Comparison of ENCODE assay signal across 13 cellular contexts in genomic region chr16:3052571-3053329, GRCh38. TPM values are rescaled to one million over a fixed set of nuclear protein-coding genes. Genes with fewer than 3 reads are reported as not detected.
DNase-seq lines count a peak whose midpoint lies in the region; ATAC-seq, FAIRE-seq and TF ChIP-seq lines count a peak whose summit lies in the region.
"Not testable (repeated sequence)": the region's sequence is repeated elsewhere in the genome, so short reads cannot be mapped to it uniquely, and the experiment has no call there.
"Had no signal": no experiment of that assay in that cellular context is flagged by ENCODE, and none has a peak within 500 bp of the region (broad histone marks: within the 10 kb centered on the region; RNA-seq: fewer than 3 reads in every experiment).

No MANE protein-coding gene starts in this region.

- not testable (repeated sequence) for H3K36me3 ChIP-seq in HepG2 (replicated peaks in 1 of 2; ENCODE audit: control insufficient read depth in 1 of 2, insufficient read depth in 2 of 2, low read length in 2 of 2); upper lobe of left lung

- not testable (repeated sequence) for H3K9ac ChIP-seq in HepG2 (ENCODE audit: insufficient read depth, low read depth, low read length)

- intact Hi-C loops in Calu3 (cut with micrococcal nuclease; ENCODE audit: unreplicated experiment); HepG2 (cut with micrococcal nuclease; ENCODE audit: unreplicated experiment): not testable (repeated sequence)

- H4K20me1 ChIP-seq in HepG2 (ENCODE audit: insufficient read depth, low read length) = not testable (repeated sequence)

- not testable (repeated sequence) for H2AFZ ChIP-seq in HepG2 (ENCODE audit: low read length)

- DNase-seq in Calu3; T-helper 17 cell; activated naive CD8-positive, alpha-beta T cell treated with anti-CD3 and anti-CD28 coated beads, Interleukin-2, amount 50 U/mL, for 24 hours; HepG2 (ENCODE audit: low spot score); upper lobe of left lung: not testable (repeated sequence)
- DNase-seq in activated CD8-positive, alpha-beta memory T cell treated with anti-CD3 and anti-CD28 coated beads for 24 hours = peak; percentile 70

- not testable (repeated sequence) for H3K4me2 ChIP-seq in HepG2 (ENCODE audit: low read depth, low read length)

- not testable (repeated sequence) for H3K4me3 ChIP-seq in HepG2 (replicated peaks in 1 of 3; ENCODE audit: insufficient read depth in 1 of 3, low read depth in 2 of 3, low read length in 3 of 3); upper lobe of left lung

- not testable (repeated sequence) for H3K4me1 Mint-ChIP-seq in Calu3 (ENCODE audit: low read depth, unreplicated experiment)
- peaks cover 29% of the 10 kb centered on the region for H3K4me1 Mint-ChIP-seq in T-helper 17 cell
- H3K4me1 Mint-ChIP-seq in activated naive CD8-positive, alpha-beta T cell treated with anti-CD3 and anti-CD28 coated beads, Interleukin-2, amount 50 U/mL, for 24 hours = peaks cover 38% of the 10 kb centered on the region

- not testable (repeated sequence) for BruUV-seq in Calu3 (replicated peaks; lab: Mats Ljungman, UMichigan); HepG2 (replicated peaks; lab: Mats Ljungman, UMichigan)

- POLR2A ChIA-PET in HepG2 (lab: Yijun Ruan, JAX) = not testable (repeated sequence)

- H3K4me1 ChIP-seq in HepG2 (ENCODE audit: insufficient read depth, low read length) = not testable (repeated sequence)
- peaks cover 4 to 28% (median 7%) of the 10 kb centered on the region in 4 donors for H3K4me1 ChIP-seq in upper lobe of left lung

- CTCF ChIA-PET in Calu3 (lab: Charles Lee); HepG2 (lab: Yijun Ruan, JAX; ENCODE audit: low intra/inter-chr PET ratio, low total read pairs): not testable (repeated sequence)

- peaks cover 21% of the 10 kb centered on the region for H3K36me3 Mint-ChIP-seq in Calu3 (ENCODE audit: insufficient read depth, unreplicated experiment)
- not testable (repeated sequence) for H3K36me3 Mint-ChIP-seq in T-helper 17 cell (ENCODE audit: low read depth); activated naive CD8-positive, alpha-beta T cell treated with anti-CD3 and anti-CD28 coated beads, Interleukin-2, amount 50 U/mL, for 24 hours (ENCODE audit: low read depth)

- not testable (repeated sequence) for H3K79me2 ChIP-seq in HepG2 (ENCODE audit: insufficient read depth, low read length)

- ATAC-seq in T-helper 17 cell = peak; percentile 55
- ATAC-seq in activated naive CD8-positive, alpha-beta T cell treated with anti-CD3 and anti-CD28 coated beads, Interleukin-2, amount 50 U/mL, for 24 hours = peak; percentile 60
- peak; percentile 46 for ATAC-seq in HepG2
- peak; percentile 20 to 41 for ATAC-seq in upper lobe of left lung (ENCODE audit: low FRiP score in 2 of 2)

- H3K4me3 Mint-ChIP-seq in Calu3 (ENCODE audit: low read depth, unreplicated experiment); T-helper 17 cell; activated naive CD8-positive, alpha-beta T cell treated with anti-CD3 and anti-CD28 coated beads, Interleukin-2, amount 50 U/mL, for 24 hours: not testable (repeated sequence)

- not testable (repeated sequence) for TF ChIP-seq RAD21 in HepG2 (CRISPR knock-in tag; IDR thresholded peaks at IDR 0.05)

- TF ChIP-seq POLR2A in HepG2 (IDR thresholded peaks at IDR 0.05; ENCODE audit: insufficient read depth in 1 of 2, low read depth in 2 of 2, low read length in 2 of 2); upper lobe of left lung (IDR thresholded peaks at IDR 0.05): not testable (repeated sequence)

- 64% methylated on average over 11 of the region's 12 CpGs for WGBS in HepG2 (ENCODE audit: low lambda C conversion rate)
- WGBS in upper lobe of left lung, 2 donors = 77 to 85% methylated on average over 6 to 10 of the region's 12 CpGs

- not testable (repeated sequence) for H3K9me3 ChIP-seq in T-helper 17 cell (ENCODE audit: control insufficient read depth, low read length, poor library complexity, severe bottlenecking); HepG2 (ENCODE audit: low read length); upper lobe of left lung

- in situ Hi-C loops in HepG2 (cut with HindIII; ENCODE audit: extremely low pct_ligation_motif_present, low pct_unique_long_range_greater_than_20kb) = not testable (repeated sequence)

- H3K9me3 Mint-ChIP-seq in Calu3 (ENCODE audit: low read depth, unreplicated experiment); activated naive CD8-positive, alpha-beta T cell treated with anti-CD3 and anti-CD28 coated beads, Interleukin-2, amount 50 U/mL, for 24 hours: not testable (repeated sequence)

- TF ChIP-seq EP300 in HepG2 (IDR thresholded peaks at IDR 0.05; ENCODE audit: low read depth in 2 of 2, low read length in 2 of 2); HepG2 (CRISPR knock-in tag; IDR thresholded peaks at IDR 0.05; ENCODE audit: borderline replicate concordance); upper lobe of left lung (IDR thresholded peaks at IDR 0.05): not testable (repeated sequence)

- FAIRE-seq in HepG2 (lab: Jason Lieb, UNC) = not testable (repeated sequence)

- peak overlapping the region; percentile 53 for H3K27ac Mint-ChIP-seq in Calu3 (ENCODE audit: unreplicated experiment)
- H3K27ac Mint-ChIP-seq in T-helper 17 cell; activated naive CD8-positive, alpha-beta T cell treated with anti-CD3 and anti-CD28 coated beads, Interleukin-2, amount 50 U/mL, for 24 hours: not testable (repeated sequence)

- H3K27ac ChIP-seq in HepG2 (ENCODE audit: extremely low read length, insufficient read depth, low read length) = not testable (repeated sequence)
- peak overlapping the region in 3 of 4 donors; percentile 19 to 85 (median 48) for H3K27ac ChIP-seq in upper lobe of left lung

- H3K27me3 ChIP-seq in HepG2 (ENCODE audit: control insufficient read depth in 1 of 2, insufficient read depth in 2 of 2, low read length in 2 of 2) = peaks cover 5 to 35% of the 10 kb centered on the region in 2 experiments
- H3K27me3 ChIP-seq in upper lobe of left lung = not testable (repeated sequence)

- TF ChIP-seq CTCF in Calu3 (IDR thresholded peaks at IDR 0.05; ENCODE audit: unreplicated experiment); HepG2 (CRISPR knock-in tag; IDR thresholded peaks at IDR 0.05); upper lobe of left lung (IDR thresholded peaks at IDR 0.05): not testable (repeated sequence)

- peaks cover 41% of the 10 kb centered on the region for H3K27me3 Mint-ChIP-seq in Calu3 (ENCODE audit: unreplicated experiment)
- H3K27me3 Mint-ChIP-seq in T-helper 17 cell = peaks cover 13% of the 10 kb centered on the region
- not testable (repeated sequence) for H3K27me3 Mint-ChIP-seq in activated naive CD8-positive, alpha-beta T cell treated with anti-CD3 and anti-CD28 coated beads, Interleukin-2, amount 50 U/mL, for 24 hours

RNA-seq across cellular contexts. Expression of gene MMP25, which starts 6.4 kb away (rescaled TPM):
- total RNA-seq in Calu3 (2022) (0.27 and 0.31 TPM in 2 replicates), T-helper 17 cell (1 to 10 TPM; 1.4 to 1.5 TPM), HepG2 (2016; rRNA removed; fragmentation: Illumina TruSeq; extraction: Trizol) (0.04 TPM in 1 of 2 replicates, not detected in the other), upper lobe of left lung (10 to 100 TPM; 10.0 to 41.4 (median 20.5) TPM)
- 0.18 TPM in 1 of 2 replicates, not detected in the other for total RNA-seq in HepG2 (2016; cell fraction: cytosol; rRNA removed; fragmentation: Illumina TruSeq; extraction: Trizol; ENCODE audit: low read depth)
- 0.02 TPM in 1 of 2 replicates, not detected in the other for total RNA-seq in HepG2 (2016; cell fraction: insoluble cytoplasmic fraction; rRNA removed; fragmentation: Illumina TruSeq; extraction: Trizol)
- total RNA-seq in HepG2 (2016; cell fraction: membrane; rRNA removed; fragmentation: Illumina TruSeq; extraction: Trizol) = 0.15 and 0.17 TPM in 2 replicates
- total RNA-seq in HepG2 (2016; cell fraction: nucleus; rRNA removed; fragmentation: Illumina TruSeq; extraction: Trizol) = not detected in 2 replicates
- 0.07 and 0.08 TPM in 2 replicates for polyA plus RNA-seq in HepG2 (2011; rRNA removed)
- 0.04 TPM in 1 of 2 replicates, not detected in the other for polyA plus RNA-seq in HepG2 (2011; cell fraction: cytosol; rRNA removed)
- polyA plus RNA-seq in HepG2 (2011; cell fraction: nucleus; rRNA removed) = 0.14 and 0.21 TPM in 2 replicates
- polyA plus RNA-seq in HepG2 (2012) = 0.09 and 0.27 TPM in 2 replicates
- polyA plus RNA-seq in HepG2 (2016; cell fraction: cytosol; fragmentation: Illumina TruSeq; extraction: Trizol; ENCODE audit: low read depth) = not detected in 2 replicates
- not detected in 2 replicates for polyA plus RNA-seq in HepG2 (2016; cell fraction: insoluble cytoplasmic fraction; fragmentation: Illumina TruSeq; extraction: Trizol; ENCODE audit: low read depth)
- not detected in 2 replicates for polyA plus RNA-seq in HepG2 (2016; cell fraction: membrane; fragmentation: Illumina TruSeq; extraction: Trizol; ENCODE audit: low read depth)
- not detected in 2 replicates for polyA plus RNA-seq in HepG2 (2016; cell fraction: nucleus; fragmentation: Illumina TruSeq; extraction: Trizol; ENCODE audit: insufficient read depth, low read depth)
- polyA minus RNA-seq in HepG2 (2011; rRNA and poly(A)+ RNA removed; ENCODE audit: low replicate concordance) = 0.12 and 0.19 TPM in 2 replicates
- polyA minus RNA-seq in HepG2 (2011; cell fraction: cytosol; rRNA and poly(A)+ RNA removed) = not detected in 2 replicates
- polyA minus RNA-seq in HepG2 (2011; cell fraction: nucleus; rRNA and poly(A)+ RNA removed) = 0.12 and 0.13 TPM in 2 replicates
- total RNA-seq: GM23248 had no signal

RNA-seq across cellular contexts. Expression of gene IL32, which starts 12.7 kb away (rescaled TPM):
- 81.8 and 89.0 TPM in 2 replicates for total RNA-seq in Calu3 (2022)
- 1,000 to 10,000 TPM; 1,099 to 1,147 TPM for total RNA-seq in T-helper 17 cell
- 115 and 127 TPM in 2 replicates for total RNA-seq in HepG2 (2016; rRNA removed; fragmentation: Illumina TruSeq; extraction: Trizol)
- total RNA-seq in HepG2 (2016; cell fraction: cytosol; rRNA removed; fragmentation: Illumina TruSeq; extraction: Trizol; ENCODE audit: low read depth) = 34.9 and 36.3 TPM in 2 replicates
- 122 and 128 TPM in 2 replicates for total RNA-seq in HepG2 (2016; cell fraction: insoluble cytoplasmic fraction; rRNA removed; fragmentation: Illumina TruSeq; extraction: Trizol)
- 38.8 and 44.9 TPM in 2 replicates for total RNA-seq in HepG2 (2016; cell fraction: membrane; rRNA removed; fragmentation: Illumina TruSeq; extraction: Trizol)
- 61.4 and 65.7 TPM in 2 replicates for total RNA-seq in HepG2 (2016; cell fraction: nucleus; rRNA removed; fragmentation: Illumina TruSeq; extraction: Trizol)
- 165 and 258 TPM in 2 replicates for polyA plus RNA-seq in HepG2 (2011; rRNA removed)
- 234 and 307 TPM in 2 replicates for polyA plus RNA-seq in HepG2 (2011; cell fraction: cytosol; rRNA removed)
- polyA plus RNA-seq in HepG2 (2011; cell fraction: nucleus; rRNA removed) = 204 and 358 TPM in 2 replicates
- 293 and 476 TPM in 2 replicates for polyA plus RNA-seq in HepG2 (2012)
- polyA plus RNA-seq in HepG2 (2016; cell fraction: cytosol; fragmentation: Illumina TruSeq; extraction: Trizol; ENCODE audit: low read depth) = 97.2 and 118 TPM in 2 replicates
- polyA plus RNA-seq in HepG2 (2016; cell fraction: insoluble cytoplasmic fraction; fragmentation: Illumina TruSeq; extraction: Trizol; ENCODE audit: low read depth) = 284 and 327 TPM in 2 replicates
- polyA plus RNA-seq in HepG2 (2016; cell fraction: membrane; fragmentation: Illumina TruSeq; extraction: Trizol; ENCODE audit: low read depth) = 84.7 and 107 TPM in 2 replicates
- polyA plus RNA-seq in HepG2 (2016; cell fraction: nucleus; fragmentation: Illumina TruSeq; extraction: Trizol; ENCODE audit: insufficient read depth, low read depth) = 211 and 224 TPM in 2 replicates
- polyA minus RNA-seq in HepG2 (2011; rRNA and poly(A)+ RNA removed; ENCODE audit: low replicate concordance) = 6.3 and 96.8 TPM in 2 replicates
- 73.6 and 109 TPM in 2 replicates for polyA minus RNA-seq in HepG2 (2011; cell fraction: cytosol; rRNA and poly(A)+ RNA removed)
- polyA minus RNA-seq in HepG2 (2011; cell fraction: nucleus; rRNA and poly(A)+ RNA removed) = 73.1 and 123 TPM in 2 replicates
- 100 to 1,000 TPM in 3 of 6 donors, 10 to 100 TPM in 3; 31.4 to 220 (median 116) TPM for total RNA-seq in upper lobe of left lung
- total RNA-seq: OCI-LY7 had no signal

RNA-seq across cellular contexts. Expression of gene BICDL2, which starts 16.0 kb away (rescaled TPM):
- total RNA-seq in Calu3 (2022) (59.4 and 70.9 TPM in 2 replicates), T-helper 17 cell (not detected), HepG2 (2016; rRNA removed; fragmentation: Illumina TruSeq; extraction: Trizol) (not detected in 2 replicates), upper lobe of left lung (10 to 100 TPM; 18.5 to 98.5 (median 35.0) TPM)
- not detected in 2 replicates for total RNA-seq in HepG2 (2016; cell fraction: cytosol; rRNA removed; fragmentation: Illumina TruSeq; extraction: Trizol; ENCODE audit: low read depth)
- not detected in 2 replicates for total RNA-seq in HepG2 (2016; cell fraction: insoluble cytoplasmic fraction; rRNA removed; fragmentation: Illumina TruSeq; extraction: Trizol)
- not detected in 2 replicates for total RNA-seq in HepG2 (2016; cell fraction: membrane; rRNA removed; fragmentation: Illumina TruSeq; extraction: Trizol)
- not detected in 2 replicates for total RNA-seq in HepG2 (2016; cell fraction: nucleus; rRNA removed; fragmentation: Illumina TruSeq; extraction: Trizol)
- 0.12 and 0.18 TPM in 2 replicates for polyA plus RNA-seq in HepG2 (2011; rRNA removed)
- 0.10 and 0.28 TPM in 2 replicates for polyA plus RNA-seq in HepG2 (2011; cell fraction: cytosol; rRNA removed)
- 0.26 and 0.31 TPM in 2 replicates for polyA plus RNA-seq in HepG2 (2011; cell fraction: nucleus; rRNA removed)
- polyA plus RNA-seq in HepG2 (2012) = 0.12 TPM in 1 of 2 replicates, not detected in the other
- polyA plus RNA-seq in HepG2 (2016; cell fraction: cytosol; fragmentation: Illumina TruSeq; extraction: Trizol; ENCODE audit: low read depth) = not detected in 2 replicates
- polyA plus RNA-seq in HepG2 (2016; cell fraction: insoluble cytoplasmic fraction; fragmentation: Illumina TruSeq; extraction: Trizol; ENCODE audit: low read depth) = not detected in 2 replicates
- not detected in 2 replicates for polyA plus RNA-seq in HepG2 (2016; cell fraction: membrane; fragmentation: Illumina TruSeq; extraction: Trizol; ENCODE audit: low read depth)
- not detected in 2 replicates for polyA plus RNA-seq in HepG2 (2016; cell fraction: nucleus; fragmentation: Illumina TruSeq; extraction: Trizol; ENCODE audit: insufficient read depth, low read depth)
- polyA minus RNA-seq in HepG2 (2011; rRNA and poly(A)+ RNA removed; ENCODE audit: low replicate concordance) = 0.12 TPM in 1 of 2 replicates, not detected in the other
- not detected in 2 replicates for polyA minus RNA-seq in HepG2 (2011; cell fraction: cytosol; rRNA and poly(A)+ RNA removed)
- polyA minus RNA-seq in HepG2 (2011; cell fraction: nucleus; rRNA and poly(A)+ RNA removed) = not detected in 2 replicates
- total RNA-seq: CD4-positive, alpha-beta memory T cell; dermis microvascular lymphatic vessel endothelial cell; LHCN-M2; OCI-LY7; SJSA1 had no signal
- polyA plus RNA-seq: A549; CD4-positive, alpha-beta memory T cell had no signal

RNA-seq across cellular contexts. Expression of gene THOC6, which starts 28.9 kb away (rescaled TPM):
- 50.8 and 54.4 TPM in 2 replicates for total RNA-seq in Calu3 (2022)
- 10 to 100 TPM; 21.3 to 23.7 TPM for total RNA-seq in T-helper 17 cell
- 37.0 TPM in 2 replicates for total RNA-seq in HepG2 (2016; rRNA removed; fragmentation: Illumina TruSeq; extraction: Trizol)
- total RNA-seq in HepG2 (2016; cell fraction: cytosol; rRNA removed; fragmentation: Illumina TruSeq; extraction: Trizol; ENCODE audit: low read depth) = 28.6 and 34.8 TPM in 2 replicates
- 32.0 and 40.9 TPM in 2 replicates for total RNA-seq in HepG2 (2016; cell fraction: insoluble cytoplasmic fraction; rRNA removed; fragmentation: Illumina TruSeq; extraction: Trizol)
- total RNA-seq in HepG2 (2016; cell fraction: membrane; rRNA removed; fragmentation: Illumina TruSeq; extraction: Trizol) = 37.8 and 51.5 TPM in 2 replicates
- 22.9 TPM in 2 replicates for total RNA-seq in HepG2 (2016; cell fraction: nucleus; rRNA removed; fragmentation: Illumina TruSeq; extraction: Trizol)
- 32.1 and 33.5 TPM in 2 replicates for polyA plus RNA-seq in HepG2 (2011; rRNA removed)
- 25.6 and 35.3 TPM in 2 replicates for polyA plus RNA-seq in HepG2 (2011; cell fraction: cytosol; rRNA removed)
- polyA plus RNA-seq in HepG2 (2011; cell fraction: nucleus; rRNA removed) = 116 and 131 TPM in 2 replicates
- 28.1 and 32.9 TPM in 2 replicates for polyA plus RNA-seq in HepG2 (2012)
- 33.8 and 44.7 TPM in 2 replicates for polyA plus RNA-seq in HepG2 (2016; cell fraction: cytosol; fragmentation: Illumina TruSeq; extraction: Trizol; ENCODE audit: low read depth)
- 43.4 and 44.7 TPM in 2 replicates for polyA plus RNA-seq in HepG2 (2016; cell fraction: insoluble cytoplasmic fraction; fragmentation: Illumina TruSeq; extraction: Trizol; ENCODE audit: low read depth)
- 37.0 and 50.8 TPM in 2 replicates for polyA plus RNA-seq in HepG2 (2016; cell fraction: membrane; fragmentation: Illumina TruSeq; extraction: Trizol; ENCODE audit: low read depth)
- polyA plus RNA-seq in HepG2 (2016; cell fraction: nucleus; fragmentation: Illumina TruSeq; extraction: Trizol; ENCODE audit: insufficient read depth, low read depth) = 55.2 and 56.2 TPM in 2 replicates
- polyA minus RNA-seq in HepG2 (2011; rRNA and poly(A)+ RNA removed; ENCODE audit: low replicate concordance) = 39.0 and 64.3 TPM in 2 replicates
- polyA minus RNA-seq in HepG2 (2011; cell fraction: cytosol; rRNA and poly(A)+ RNA removed) = 13.7 and 16.5 TPM in 2 replicates
- 23.3 and 24.7 TPM in 2 replicates for polyA minus RNA-seq in HepG2 (2011; cell fraction: nucleus; rRNA and poly(A)+ RNA removed)
- 10 to 100 TPM; 18.5 to 40.8 (median 33.1) TPM for total RNA-seq in upper lobe of left lung

RNA-seq across cellular contexts. Expression of gene HCFC1R1, which starts 29.0 kb away (rescaled TPM):
- total RNA-seq in Calu3 (2022) (61.1 and 75.4 TPM in 2 replicates), T-helper 17 cell (10 to 100 TPM; 10.6 to 14.4 TPM), HepG2 (2016; rRNA removed; fragmentation: Illumina TruSeq; extraction: Trizol) (8.3 and 16.1 TPM in 2 replicates), upper lobe of left lung (10 to 100 TPM; 28.3 to 85.1 (median 42.2) TPM)
- total RNA-seq in HepG2 (2016; cell fraction: cytosol; rRNA removed; fragmentation: Illumina TruSeq; extraction: Trizol; ENCODE audit: low read depth) = 37.5 and 42.2 TPM in 2 replicates
- 13.2 and 13.5 TPM in 2 replicates for total RNA-seq in HepG2 (2016; cell fraction: insoluble cytoplasmic fraction; rRNA removed; fragmentation: Illumina TruSeq; extraction: Trizol)
- 20.6 and 28.5 TPM in 2 replicates for total RNA-seq in HepG2 (2016; cell fraction: membrane; rRNA removed; fragmentation: Illumina TruSeq; extraction: Trizol)
- 8.9 and 10.2 TPM in 2 replicates for total RNA-seq in HepG2 (2016; cell fraction: nucleus; rRNA removed; fragmentation: Illumina TruSeq; extraction: Trizol)
- polyA plus RNA-seq in HepG2 (2011; rRNA removed) = 13.8 and 18.3 TPM in 2 replicates
- 10.4 and 22.3 TPM in 2 replicates for polyA plus RNA-seq in HepG2 (2011; cell fraction: cytosol; rRNA removed)
- polyA plus RNA-seq in HepG2 (2011; cell fraction: nucleus; rRNA removed) = 15.6 and 17.0 TPM in 2 replicates
- 21.9 and 22.5 TPM in 2 replicates for polyA plus RNA-seq in HepG2 (2012)
- polyA plus RNA-seq in HepG2 (2016; cell fraction: cytosol; fragmentation: Illumina TruSeq; extraction: Trizol; ENCODE audit: low read depth) = 78.3 and 82.9 TPM in 2 replicates
- 22.8 and 27.5 TPM in 2 replicates for polyA plus RNA-seq in HepG2 (2016; cell fraction: insoluble cytoplasmic fraction; fragmentation: Illumina TruSeq; extraction: Trizol; ENCODE audit: low read depth)
- 50.2 and 52.2 TPM in 2 replicates for polyA plus RNA-seq in HepG2 (2016; cell fraction: membrane; fragmentation: Illumina TruSeq; extraction: Trizol; ENCODE audit: low read depth)
- polyA plus RNA-seq in HepG2 (2016; cell fraction: nucleus; fragmentation: Illumina TruSeq; extraction: Trizol; ENCODE audit: insufficient read depth, low read depth) = 27.0 and 28.5 TPM in 2 replicates
- 10.3 and 23.2 TPM in 2 replicates for polyA minus RNA-seq in HepG2 (2011; rRNA and poly(A)+ RNA removed; ENCODE audit: low replicate concordance)
- polyA minus RNA-seq in HepG2 (2011; cell fraction: cytosol; rRNA and poly(A)+ RNA removed) = 8.5 and 9.0 TPM in 2 replicates
- 1.9 and 2.8 TPM in 2 replicates for polyA minus RNA-seq in HepG2 (2011; cell fraction: nucleus; rRNA and poly(A)+ RNA removed)

Comparison
In these comparisons a context has a peak if more than half of its experiments do, and no peak if none do; other contexts are left out.
1. RNA of gene BICDL2, which starts 16.0 kb away (total RNA-seq): 59.4 to 70.9 TPM in Calu3 and 18.5 to 98.5 TPM in upper lobe of left lung; not detected in T-helper 17 cell and not detected in HepG2; every median in the first group is over 10 times any median in the second.
2. Peak in every context shown above with its lines, with median percentiles within 50 percentile points of each other: ATAC-seq.